In genomic region chr1:30779294-30780071, GRCh38 we compare ENCODE assay signal across 8 cellular contexts. TPM values are rescaled to one million over a fixed set of nuclear protein-coding genes. Genes with fewer than 3 reads are reported as not detected.
DNase-seq lines count a peak whose midpoint lies in the region; ATAC-seq and TF ChIP-seq lines count a peak whose summit lies in the region.

No MANE protein-coding gene starts in this region.

- H3K27ac ChIP-seq in DOHH2 (ENCODE audit: low read depth, low read length): no peak overlapping the region
- no peak overlapping the region for H3K27ac ChIP-seq in HEK293 (ENCODE audit: extremely low read depth, low read depth, low read length)
- no peak overlapping the region for H3K27ac ChIP-seq in mammary epithelial cell (ENCODE audit: insufficient read depth, low read depth, low read length)

- in situ Hi-C loops in mammary epithelial cell (cut with MboI; ENCODE audit: low sequenced_read_pairs in 2 of 2): loop anchor here (5.0 kb wide), 2 partner anchors 57 to 62 kb away; partner anchors contain the start of gene MATN1 (in 1 of the 2)

- POLR2A ChIA-PET in HEK293 (lab: Yijun Ruan, JAX): interaction anchor here (0.6 to 2.4 kb wide), 7 partner anchors 45 to 1274 kb away, joined by 3 to 24 read pairs (median 5); no protein-coding TSS in a partner anchor

- BruUV-seq in mammary epithelial cell (replicated peaks; lab: Mats Ljungman, UMichigan): no TSS peak

- H3K27me3 ChIP-seq in DOHH2 (ENCODE audit: control insufficient read depth, low read length) (no peaks in the 10 kb centered on the region), mammary epithelial cell (ENCODE audit: insufficient read depth, low read length) (no peaks in the 10 kb centered on the region)

- WGBS in mammary epithelial cell (ENCODE audit: low coverage, missing lambda C conversion rate): 33% methylated on average over 11 of the region's 12 CpGs

- H3K9me3 ChIP-seq in DOHH2 (ENCODE audit: control insufficient read depth, insufficient read depth, low read length): no peaks in the 10 kb centered on the region
- H3K9me3 ChIP-seq in HEK293 (ENCODE audit: control insufficient read depth, insufficient read depth, low read depth, low read length): no peaks in the 10 kb centered on the region
- H3K9me3 ChIP-seq in mammary epithelial cell (replicated peaks; ENCODE audit: insufficient read depth, low read length): no peaks in the 10 kb centered on the region

- H2AFZ ChIP-seq in mammary epithelial cell (ENCODE audit: low read depth, low read length): no peak overlapping the region

- H3K4me2 ChIP-seq in DOHH2 (ENCODE audit: low read length) (peak overlapping the region; percentile 42), mammary epithelial cell (ENCODE audit: insufficient read depth, low read depth, low read length) (no peak overlapping the region)

- H3K4me1 ChIP-seq in DOHH2 (ENCODE audit: control insufficient read depth, low read length) (peaks cover 63% of the 10 kb centered on the region), HEK293 (ENCODE audit: control insufficient read depth, insufficient read depth, low read length) (no peaks in the 10 kb centered on the region), mammary epithelial cell (ENCODE audit: insufficient read depth, low read length) (peaks cover 9% of the 10 kb centered on the region)

- CTCF ChIA-PET in HEK293 (lab: Yijun Ruan, JAX): interaction anchor here (0.5 to 10.5 kb wide), 51 partner anchors 8 to 1653 kb away, joined by 3 to 374 read pairs (median 4); partner anchors contain the start of genes LAPTM5 and MATN1
- CTCF ChIA-PET in mammary epithelial cell (lab: Charles Lee; ENCODE audit: low non-redundant PET): interaction anchor here (0.5 to 2.1 kb wide), 9 partner anchors 25 to 547 kb away, joined by 3 to 111 read pairs (median 4); no protein-coding TSS in a partner anchor

- H4K20me1 ChIP-seq in DOHH2 (ENCODE audit: control insufficient read depth, insufficient read depth, low read depth, low read length): no peaks in the 10 kb centered on the region
- H4K20me1 ChIP-seq in mammary epithelial cell (ENCODE audit: insufficient read depth, low read length): no peaks in the 10 kb centered on the region

- TF ChIP-seq CTCF in DOHH2 (IDR thresholded peaks at IDR 0.05; ENCODE audit: low read depth, low read length, poor library complexity, severe bottlenecking) (peak; percentile 98), HEK293 (tag by site-specific recombination; IDR thresholded peaks at IDR 0.05) (peak; percentile 88), mammary epithelial cell (conservative IDR thresholded peaks at IDR 0.05 in 1 of 2, IDR thresholded peaks at IDR 0.05 in 1 of 2; ENCODE audit: extremely low read depth in 1 of 2, insufficient read depth in 1 of 2, low read depth in 1 of 2, low read length in 2 of 2) (peak; percentile 78 to 97)

- intact Hi-C loops in mammary epithelial cell (cut with micrococcal nuclease): loop anchor here (1.0 to 5.0 kb wide), 2 partner anchors 60 to 1547 kb away; partner anchors contain the start of gene MECR

- H3K9ac ChIP-seq in mammary epithelial cell (ENCODE audit: insufficient read depth, low read length): no peak overlapping the region

- H3F3A ChIP-seq in DOHH2 (ENCODE audit: control insufficient read depth, insufficient read depth): no peaks in the 10 kb centered on the region

- ATAC-seq in GM19023 (IDR thresholded peaks at IDR 0.05; ENCODE audit: unreplicated experiment): no peak

- H3K36me3 ChIP-seq in DOHH2 (ENCODE audit: control insufficient read depth, low read length) (no peaks in the 10 kb centered on the region), HEK293 (ENCODE audit: control insufficient read depth in 2 of 2, insufficient read depth in 1 of 2, low read length in 2 of 2) (no peaks in the 10 kb centered on the region), mammary epithelial cell (ENCODE audit: insufficient read depth, low read length) (no peaks in the 10 kb centered on the region)

- H3K9me2 ChIP-seq in DOHH2 (replicated peaks; ENCODE audit: control insufficient read depth, low read length): no peaks in the 10 kb centered on the region

- H3K79me2 ChIP-seq in DOHH2 (ENCODE audit: control insufficient read depth, low read length) (no peaks in the 10 kb centered on the region), mammary epithelial cell (ENCODE audit: insufficient read depth, low read length) (no peaks in the 10 kb centered on the region)

- dilution Hi-C loops in mammary epithelial cell (cut with HindIII; ENCODE audit: low sequenced_read_pairs): no loop called here

- H3K4me3 ChIP-seq in DOHH2 (ENCODE audit: low read length): no peak overlapping the region
- no peak overlapping the region for H3K4me3 ChIP-seq in HEK293 (ENCODE audit: low read depth, low read length)
- H3K4me3 ChIP-seq in mammary epithelial cell (replicated peaks in 1 of 3; ENCODE audit: insufficient read depth in 1 of 3, low read depth in 2 of 3, low read length in 3 of 3): no peak overlapping the region

- DNase-seq in NCI-H2171 treated with DMSO at 0.1 percent for 48 hours (lab: John Stamatoyannopoulos, UW): peak; percentile 70
- peak; percentile 73 to 96 (median 86) for DNase-seq in activated CD4-positive, CD25-positive, alpha-beta regulatory T cell (lab: John Stamatoyannopoulos, UW)
- peak; percentile 65 for DNase-seq in mammary epithelial cell
- DNase-seq in kidney glomerular epithelial cell (lab: John Stamatoyannopoulos, UW): peak; percentile 54
- peak; percentile 97 to 98 for DNase-seq in stimulated activated CD4-positive, alpha-beta T cell treated with anti-CD3 and anti-CD28 coated beads, Interleukin-2, amount 100 ng/mL, for 48 hours

TF ChIP-seq in HEK293, 187 proteins besides CTCF, POLR2A, EP300 and RAD21 (continues in another document):
- TF ChIP-seq, protein P1, sequence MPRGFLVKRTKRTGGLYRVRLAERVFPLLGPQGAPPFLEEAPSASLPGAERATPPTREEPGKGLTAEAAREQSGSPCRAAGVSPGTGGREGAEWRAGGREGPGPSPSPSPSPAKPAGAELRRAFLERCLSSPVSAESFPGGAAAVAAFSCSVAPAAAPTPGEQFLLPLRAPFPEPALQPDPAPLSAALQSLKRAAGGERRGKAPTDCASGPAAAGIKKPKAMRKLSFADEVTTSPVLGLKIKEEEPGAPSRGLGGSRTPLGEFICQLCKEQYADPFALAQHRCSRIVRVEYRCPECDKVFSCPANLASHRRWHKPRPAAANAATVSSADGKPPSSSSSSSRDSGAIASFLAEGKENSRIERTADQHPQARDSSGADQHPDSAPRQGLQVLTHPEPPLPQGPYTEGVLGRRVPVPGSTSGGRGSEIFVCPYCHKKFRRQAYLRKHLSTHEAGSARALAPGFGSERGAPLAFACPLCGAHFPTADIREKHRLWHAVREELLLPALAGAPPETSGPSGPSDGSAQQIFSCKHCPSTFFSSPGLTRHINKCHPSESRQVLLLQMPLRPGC (tag by site-specific recombination; IDR thresholded peaks at IDR 0.05): no peak
- TF ChIP-seq ZNF335 (tag by site-specific recombination; conservative IDR thresholded peaks at IDR 0.05) (peak; percentile 67), ZNF302 (tag by site-specific recombination; IDR thresholded peaks at IDR 0.05; ENCODE audit: low read depth) (no peak), ZNF350 (tag by site-specific recombination; IDR thresholded peaks at IDR 0.05) (no peak)
- TF ChIP-seq, protein P2, sequence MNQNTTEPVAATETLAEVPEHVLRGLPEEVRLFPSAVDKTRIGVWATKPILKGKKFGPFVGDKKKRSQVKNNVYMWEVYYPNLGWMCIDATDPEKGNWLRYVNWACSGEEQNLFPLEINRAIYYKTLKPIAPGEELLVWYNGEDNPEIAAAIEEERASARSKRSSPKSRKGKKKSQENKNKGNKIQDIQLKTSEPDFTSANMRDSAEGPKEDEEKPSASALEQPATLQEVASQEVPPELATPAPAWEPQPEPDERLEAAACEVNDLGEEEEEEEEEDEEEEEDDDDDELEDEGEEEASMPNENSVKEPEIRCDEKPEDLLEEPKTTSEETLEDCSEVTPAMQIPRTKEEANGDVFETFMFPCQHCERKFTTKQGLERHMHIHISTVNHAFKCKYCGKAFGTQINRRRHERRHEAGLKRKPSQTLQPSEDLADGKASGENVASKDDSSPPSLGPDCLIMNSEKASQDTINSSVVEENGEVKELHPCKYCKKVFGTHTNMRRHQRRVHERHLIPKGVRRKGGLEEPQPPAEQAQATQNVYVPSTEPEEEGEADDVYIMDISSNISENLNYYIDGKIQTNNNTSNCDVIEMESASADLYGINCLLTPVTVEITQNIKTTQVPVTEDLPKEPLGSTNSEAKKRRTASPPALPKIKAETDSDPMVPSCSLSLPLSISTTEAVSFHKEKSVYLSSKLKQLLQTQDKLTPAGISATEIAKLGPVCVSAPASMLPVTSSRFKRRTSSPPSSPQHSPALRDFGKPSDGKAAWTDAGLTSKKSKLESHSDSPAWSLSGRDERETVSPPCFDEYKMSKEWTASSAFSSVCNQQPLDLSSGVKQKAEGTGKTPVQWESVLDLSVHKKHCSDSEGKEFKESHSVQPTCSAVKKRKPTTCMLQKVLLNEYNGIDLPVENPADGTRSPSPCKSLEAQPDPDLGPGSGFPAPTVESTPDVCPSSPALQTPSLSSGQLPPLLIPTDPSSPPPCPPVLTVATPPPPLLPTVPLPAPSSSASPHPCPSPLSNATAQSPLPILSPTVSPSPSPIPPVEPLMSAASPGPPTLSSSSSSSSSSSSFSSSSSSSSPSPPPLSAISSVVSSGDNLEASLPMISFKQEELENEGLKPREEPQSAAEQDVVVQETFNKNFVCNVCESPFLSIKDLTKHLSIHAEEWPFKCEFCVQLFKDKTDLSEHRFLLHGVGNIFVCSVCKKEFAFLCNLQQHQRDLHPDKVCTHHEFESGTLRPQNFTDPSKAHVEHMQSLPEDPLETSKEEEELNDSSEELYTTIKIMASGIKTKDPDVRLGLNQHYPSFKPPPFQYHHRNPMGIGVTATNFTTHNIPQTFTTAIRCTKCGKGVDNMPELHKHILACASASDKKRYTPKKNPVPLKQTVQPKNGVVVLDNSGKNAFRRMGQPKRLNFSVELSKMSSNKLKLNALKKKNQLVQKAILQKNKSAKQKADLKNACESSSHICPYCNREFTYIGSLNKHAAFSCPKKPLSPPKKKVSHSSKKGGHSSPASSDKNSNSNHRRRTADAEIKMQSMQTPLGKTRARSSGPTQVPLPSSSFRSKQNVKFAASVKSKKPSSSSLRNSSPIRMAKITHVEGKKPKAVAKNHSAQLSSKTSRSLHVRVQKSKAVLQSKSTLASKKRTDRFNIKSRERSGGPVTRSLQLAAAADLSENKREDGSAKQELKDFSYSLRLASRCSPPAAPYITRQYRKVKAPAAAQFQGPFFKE (tag by site-specific recombination; IDR thresholded peaks at IDR 0.05; ENCODE audit: borderline replicate concordance): no peak

RNA-seq across cellular contexts. Expression of gene LAPTM5, which starts 21.9 kb away (rescaled TPM):
- total RNA-seq in mammary epithelial cell: 1 to 10 TPM in 1 of 2 donors, not detected in 1; 1.7 TPM
- polyA plus RNA-seq in mammary epithelial cell: 1.8 TPM
- 0.62 TPM for polyA minus RNA-seq in mammary epithelial cell

RNA-seq across cellular contexts. Expression of gene MATN1, which starts 56.1 kb away (rescaled TPM):
- not detected for total RNA-seq in mammary epithelial cell
- 0.05 TPM for polyA plus RNA-seq in mammary epithelial cell
- not detected for polyA minus RNA-seq in mammary epithelial cell
